25 cellular contexts compared by ENCODE assay signal in genomic region chr18:42338683-42339082, GRCh38.
DNase-seq lines count a peak whose midpoint lies in the region; TF ChIP-seq lines count a peak whose summit lies in the region.
"Had no signal": no experiment of that assay in that cellular context is flagged by ENCODE, and none has a peak within 500 bp of the region (broad histone marks: within the 10 kb centered on the region; RNA-seq: fewer than 3 reads in every experiment).

No MANE protein-coding gene starts in this region.

- intact Hi-C loops in A673 (cut with micrococcal nuclease; ENCODE audit: unreplicated experiment), result no loop called here

- POLR2A ChIA-PET in A673 (lab: Charles Lee; ENCODE audit: low non-redundant PET), result no interaction called here

- H3K9ac ChIP-seq in HUES64 (ENCODE audit: low read depth, low read length), result no peak overlapping the region
- peak overlapping the region in 1 of 2 donors; percentile 24 for H3K9ac ChIP-seq in liver (ENCODE audit: low read depth in 1 of 2, low read length in 2 of 2)
- H3K9ac ChIP-seq: BLaER1 treated with 17β-estradiol and CSF1 and Interleukin-3, amounts not matched to agents 10 nM and 100 nM; parathyroid adenoma had no signal

- DNase-seq in A673 (ENCODE audit: low spot score) (peak; percentile 66), epithelial cell of proximal tubule (ENCODE audit: low read depth) (peak; percentile 99), anterior cingulate cortex (lab: John Stamatoyannopoulos, UW) (no peak), BE2C (no peak)
- DNase-seq in activated naive CD4-positive, alpha-beta T cell (lab: John Stamatoyannopoulos, UW), result no peak
- no peak for DNase-seq in activated CD8-positive, alpha-beta memory T cell treated with anti-CD3 and anti-CD28 coated beads for 24 hours
- DNase-seq: ACHN; activated CD4-positive, alpha-beta T cell treated with anti-CD3 and anti-CD28 coated beads for 1 hour; activated naive CD4-positive, alpha-beta T cell treated with anti-CD3 and anti-CD28 coated beads, Interleukin-2, amount 10 ng/mL, durations not matched to agents 7 days and 5 days; activated T-cell treated with anti-CD3 and anti-CD28 coated beads, Interleukin-2, amount 50 U/mL, for 48 hours; aorta; Calu3; dorsolateral prefrontal cortex; mesendoderm; MM.1S; naive B cell; NCI-H1417 treated with DMSO at 0.1 percent for 48 hours; NCI-H82; sigmoid colon; stimulated activated CD8-positive, alpha-beta memory T cell treated with anti-CD3 and anti-CD28 coated beads, Interleukin-4, amount 100 ng/mL, for 48 hours; T-cell had no signal

- H3K27me3 ChIP-seq in A673 (replicated peaks; ENCODE audit: insufficient read depth, low read depth, low read length, poor library complexity) (no peaks in the 10 kb centered on the region), HUES64 (ENCODE audit: insufficient read depth, low read length) (no peaks in the 10 kb centered on the region), liver (ENCODE audit: control insufficient read depth in 4 of 4, insufficient read depth in 4 of 4, low read length in 3 of 4) (no peaks in the 10 kb centered on the region), BE2C (no peaks in the 10 kb centered on the region)
- H3K27me3 ChIP-seq: BLaER1 treated with 17β-estradiol and CSF1 and Interleukin-3, amounts not matched to agents 10 nM and 100 nM; dorsolateral prefrontal cortex; sigmoid colon had no signal

- no TSS peak for BruUV-seq in A673 (replicated peaks; lab: Mats Ljungman, UMichigan)

- H3K9me3 ChIP-seq in A673 (ENCODE audit: low read depth, low read length, poor library complexity, severe bottlenecking) (peaks cover 7% of the 10 kb centered on the region), HUES64 (ENCODE audit: insufficient read depth, low read depth, low read length) (peaks cover 15% of the 10 kb centered on the region), liver (ENCODE audit: control insufficient read depth in 4 of 4, low read length in 3 of 4) (no peaks in the 10 kb centered on the region), BE2C (no peaks in the 10 kb centered on the region)
- H3K9me3 ChIP-seq: sigmoid colon had no signal

- H3K4me3 ChIP-seq in A673 (ENCODE audit: low read depth, low read length, poor library complexity, severe bottlenecking) (no peak overlapping the region), HUES64 (ENCODE audit: low read length) (no peak overlapping the region), epithelial cell of proximal tubule (ENCODE audit: low read depth, low read length) (no peak overlapping the region), liver (ENCODE audit: low read depth in 1 of 3, low read length in 3 of 3) (no peak overlapping the region), BE2C (ENCODE audit: low read depth, low read length) (no peak overlapping the region)
- H3K4me3 ChIP-seq: BLaER1 treated with 17β-estradiol and CSF1 and Interleukin-3, amounts not matched to agents 10 nM and 100 nM; dorsolateral prefrontal cortex; sigmoid colon had no signal

- CTCF ChIA-PET in A673 (lab: Charles Lee), result no interaction called here

- WGBS in HUES64, result 41% methylated on average over 2 of the region's 2 CpGs
- 24% methylated on average over 2 of the region's 2 CpGs for WGBS in liver

- H3K4me1 ChIP-seq in A673 (ENCODE audit: insufficient read depth, low read length, poor library complexity, severe bottlenecking), result peaks cover 11% of the 10 kb centered on the region
- peaks cover 26% of the 10 kb centered on the region for H3K4me1 ChIP-seq in HUES64 (ENCODE audit: insufficient read depth, low read length)
- peaks cover 10 to 37% (median 27%) of the 10 kb centered on the region in 4 donors for H3K4me1 ChIP-seq in liver (ENCODE audit: control insufficient read depth in 4 of 4, insufficient read depth in 4 of 4, low read length in 3 of 4)
- H3K4me1 ChIP-seq in BE2C, result no peaks in the 10 kb centered on the region
- H3K4me1 ChIP-seq: BLaER1 treated with 17β-estradiol and CSF1 and Interleukin-3, amounts not matched to agents 10 nM and 100 nM; parathyroid adenoma; sigmoid colon had no signal

- peak in 1 of 2 donors; percentile 16 for TF ChIP-seq RAD21 in liver (IDR thresholded peaks at IDR 0.05)

- H3K27ac ChIP-seq in A673 (ENCODE audit: low read depth, low read length, poor library complexity, severe bottlenecking) (no peak overlapping the region), HUES64 (ENCODE audit: low read depth, low read length) (peak overlapping the region; percentile 42; the same call in 1 of the 2 replicates), liver (ENCODE audit: low read depth in 1 of 2, low read length in 2 of 2) (peak overlapping the region; percentile 57 to 88)
- H3K27ac ChIP-seq: BLaER1 treated with 17β-estradiol and CSF1 and Interleukin-3, amounts not matched to agents 10 nM and 100 nM; dorsolateral prefrontal cortex; parathyroid adenoma; sigmoid colon had no signal

- no peak for TF ChIP-seq CTCF in A673 (conservative IDR thresholded peaks at IDR 0.05; ENCODE audit: low read depth, low read length)
- TF ChIP-seq CTCF in epithelial cell of proximal tubule (conservative IDR thresholded peaks at IDR 0.05; ENCODE audit: low read depth, low read length), result no peak
- TF ChIP-seq CTCF in liver (IDR thresholded peaks at IDR 0.05; ENCODE audit: low read depth, low read length, missing input control), result no peak
- TF ChIP-seq CTCF in BE2C (IDR thresholded peaks at IDR 0.05; ENCODE audit: low read depth, low read length), result no peak

- H3K36me3 ChIP-seq in A673 (ENCODE audit: insufficient read depth, low read length, poor library complexity, severe bottlenecking) (no peaks in the 10 kb centered on the region), HUES64 (ENCODE audit: insufficient read depth, low read length) (no peaks in the 10 kb centered on the region), liver (ENCODE audit: control insufficient read depth in 4 of 4, insufficient read depth in 3 of 4, low read depth in 1 of 4, low read length in 3 of 4) (no peaks in the 10 kb centered on the region), BE2C (no peaks in the 10 kb centered on the region)
- H3K36me3 ChIP-seq: BLaER1 treated with 17β-estradiol and CSF1 and Interleukin-3, amounts not matched to agents 10 nM and 100 nM; sigmoid colon had no signal

TF ChIP-seq in liver, 16 proteins besides CTCF, POLR2A, EP300 and RAD21 (continues in another document):
- TF ChIP-seq NR2F2 (IDR thresholded peaks at IDR 0.05) (no peak), YY1 (IDR thresholded peaks at IDR 0.05) (peak; percentile 49), FOXA2 (IDR thresholded peaks at IDR 0.05) (no peak), EGR1 (IDR thresholded peaks at IDR 0.05; ENCODE audit: low read depth in 2 of 2) (no peak), RXRA (IDR thresholded peaks at IDR 0.05) (peak; percentile 29 to 73), FOXA1 (IDR thresholded peaks at IDR 0.05) (no peak), ATF3 (IDR thresholded peaks at IDR 0.05) (no peak), REST (IDR thresholded peaks at IDR 0.05) (no peak), JUND (IDR thresholded peaks at IDR 0.05) (no peak), TAF1 (conservative IDR thresholded peaks at IDR 0.05) (no peak), SP1 (IDR thresholded peaks at IDR 0.05) (no peak), GABPA (IDR thresholded peaks at IDR 0.05 in 1 of 2, conservative IDR thresholded peaks at IDR 0.05 in 1 of 2) (no peak), HNF4A (conservative IDR thresholded peaks at IDR 0.05) (peak in 1 of 2 donors; percentile 56), MAX (IDR thresholded peaks at IDR 0.05) (no peak), HNF4G (IDR thresholded peaks at IDR 0.05) (peak; percentile 8)

Comparison
In these comparisons a context has a peak if more than half of its experiments do, and no peak if none do; other contexts are left out.
1. DNase-seq: peak in A673 (single experiment) and epithelial cell of proximal tubule (single experiment); none in activated naive CD4-positive, alpha-beta T cell (0 of 4), activated CD8-positive, alpha-beta memory T cell treated with anti-CD3 and anti-CD28 coated beads for 24 hours (single experiment), anterior cingulate cortex (0 of 58) and BE2C (single experiment).